ENCODE assay signal across 11 cellular contexts in the genomic region with DNA sequence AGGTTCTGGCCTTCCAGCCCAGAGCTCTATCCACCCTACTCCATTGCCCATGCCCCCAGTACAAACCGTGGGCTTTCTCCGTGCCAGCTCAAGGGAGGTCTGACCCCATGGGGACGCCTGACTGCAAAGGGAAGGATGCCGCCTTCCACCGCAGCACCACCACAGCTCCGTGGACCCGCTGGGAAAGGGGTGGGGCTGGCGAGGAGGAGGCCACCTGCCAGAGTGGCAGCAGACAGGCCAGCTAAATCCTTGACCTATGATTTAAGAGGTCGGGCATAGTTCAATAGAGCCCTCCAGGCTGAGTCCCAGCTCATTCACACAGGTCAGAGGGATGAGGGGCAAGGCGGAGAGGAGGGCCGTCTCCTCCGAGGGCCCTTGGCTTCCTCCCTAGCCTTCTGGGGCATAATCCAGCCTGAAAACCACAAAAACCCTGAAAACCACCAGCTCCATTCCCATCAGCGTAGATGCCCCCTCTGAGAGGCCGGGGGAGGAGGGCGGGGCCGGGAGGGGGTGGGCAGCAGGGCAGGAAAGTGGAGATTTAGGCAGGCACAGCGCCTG. TPM values are rescaled to one million over a fixed set of nuclear protein-coding genes. Genes with fewer than 3 reads are reported as not detected.
DNase-seq lines count a peak whose midpoint lies in the region; ATAC-seq and TF ChIP-seq lines count a peak whose summit lies in the region.
"Had no signal": no experiment of that assay in that cellular context is flagged by ENCODE, and none has a peak within 500 bp of the region (broad histone marks: within the 10 kb centered on the region; RNA-seq: fewer than 3 reads in every experiment).

No MANE protein-coding gene starts in this region.

- DNase-seq in heart left ventricle (peak in 1 of 5 donors; percentile 24), Right ventricle myocardium inferior (ENCODE audit: missing footprints) (no peak), dorsolateral prefrontal cortex (no peak), vagina (ENCODE audit: extremely low spot score in 2 of 2) (no peak), KG1 (lab: John Stamatoyannopoulos, UW) (no peak)
- DNase-seq: DMS 273 treated with DMSO at 0.1 percent for 48 hours, NCI-H1436 treated with DMSO at 0.1 percent for 48 hours had no signal

- WGBS in heart left ventricle, 4 donors: 45 to 71% (median 59%) methylated on average over 14 to 17 of the region's 17 CpGs

- TF ChIP-seq POLR2A in heart left ventricle (IDR thresholded peaks at IDR 0.05): no peak
- TF ChIP-seq POLR2A in vagina (IDR thresholded peaks at IDR 0.05): no peak

- intact Hi-C loops in heart left ventricle (cut with DNase I) (no loop called here), Right ventricle myocardium inferior (cut with DNase I) (no loop called here), dorsolateral prefrontal cortex (cut with DNase I) (no loop called here), vagina (cut with DNase I) (no loop called here)

- H3K27me3 ChIP-seq in heart left ventricle (peaks cover 0 to 40% (median 17%) of the 10 kb centered on the region in 9 donors), dorsolateral prefrontal cortex (peaks cover 0 to 18% (median 0%) of the 10 kb centered on the region in 45 donors), vagina (no peaks in the 10 kb centered on the region)

- TF ChIP-seq CTCF in heart left ventricle (IDR thresholded peaks at IDR 0.05) (no peak), dorsolateral prefrontal cortex (IDR thresholded peaks at IDR 0.05 in 54 of 56, conservative IDR thresholded peaks at IDR 0.05 in 2 of 56; ENCODE audit: low read depth in 1 of 56, partially characterized antibody in 56 of 56) (no peak), nephron (IDR thresholded peaks at IDR 0.05; ENCODE audit: unreplicated experiment in 3 of 3) (no peak), vagina (IDR thresholded peaks at IDR 0.05) (no peak)

- H3K27ac Mint-ChIP-seq in nephron: peak overlapping the region in 2 of 3 experiments; percentile 78 to 88

- H3K27ac ChIP-seq in heart left ventricle (no peak overlapping the region), dorsolateral prefrontal cortex (peak overlapping the region in 23 of 59 donors; percentile 16 to 70 (median 48)), vagina (no peak overlapping the region)

- H3K4me3 ChIP-seq in heart left ventricle: peak overlapping the region; percentile 19 to 56 (median 43)
- peak overlapping the region; percentile 32 to 72 (median 61) for H3K4me3 ChIP-seq in dorsolateral prefrontal cortex
- H3K4me3 ChIP-seq in vagina: peak overlapping the region; percentile 34 to 37

- peaks cover 44% of the 10 kb centered on the region for H3K4me1 Mint-ChIP-seq in nephron

- H3K36me3 Mint-ChIP-seq in nephron (ENCODE audit: low read depth): no peaks in the 10 kb centered on the region

- H3K9me3 ChIP-seq in heart left ventricle (no peaks in the 10 kb centered on the region), vagina (no peaks in the 10 kb centered on the region)

- H3K27me3 Mint-ChIP-seq in nephron (ENCODE audit: low read depth): peaks cover 29% of the 10 kb centered on the region

- H3K4me3 Mint-ChIP-seq in nephron: peak overlapping the region; percentile 53 to 69 (median 53)

- H3K4me1 ChIP-seq in heart left ventricle (peaks cover 0 to 19% (median 9%) of the 10 kb centered on the region in 12 donors), vagina (peaks cover 24% of the 10 kb centered on the region)

- H3K36me3 ChIP-seq in heart left ventricle (no peaks in the 10 kb centered on the region), vagina (no peaks in the 10 kb centered on the region)

- H3K9me3 Mint-ChIP-seq in nephron: no peaks in the 10 kb centered on the region

- peak in 2 of 4 donors; percentile 5 to 7 for ATAC-seq in heart left ventricle
- ATAC-seq in Right ventricle myocardium inferior: no peak
- ATAC-seq in SK-N-SH treated with all-trans-retinoic acid at 6 μM for 48 hours: no peak
- no peak for ATAC-seq in esophagus mucosa

TF ChIP-seq in SK-N-SH treated with all-trans-retinoic acid at 6 μM for 48 hours, 23 proteins besides CTCF, POLR2A, EP300 and RAD21:
- TF ChIP-seq PPARA (CRISPR knock-in tag; IDR thresholded peaks at IDR 0.05; ENCODE audit: borderline replicate concordance) (no peak), ZFP3 (CRISPR knock-in tag; IDR thresholded peaks at IDR 0.05) (no peak), ARNTL (CRISPR knock-in tag; IDR thresholded peaks at IDR 0.05; ENCODE audit: borderline replicate concordance, low read depth) (no peak), GLIS3 (CRISPR knock-in tag; IDR thresholded peaks at IDR 0.05) (no peak), RARB (CRISPR knock-in tag; IDR thresholded peaks at IDR 0.05) (no peak), ZNF70 (CRISPR knock-in tag; IDR thresholded peaks at IDR 0.05) (no peak)
- TF ChIP-seq, protein P1, sequence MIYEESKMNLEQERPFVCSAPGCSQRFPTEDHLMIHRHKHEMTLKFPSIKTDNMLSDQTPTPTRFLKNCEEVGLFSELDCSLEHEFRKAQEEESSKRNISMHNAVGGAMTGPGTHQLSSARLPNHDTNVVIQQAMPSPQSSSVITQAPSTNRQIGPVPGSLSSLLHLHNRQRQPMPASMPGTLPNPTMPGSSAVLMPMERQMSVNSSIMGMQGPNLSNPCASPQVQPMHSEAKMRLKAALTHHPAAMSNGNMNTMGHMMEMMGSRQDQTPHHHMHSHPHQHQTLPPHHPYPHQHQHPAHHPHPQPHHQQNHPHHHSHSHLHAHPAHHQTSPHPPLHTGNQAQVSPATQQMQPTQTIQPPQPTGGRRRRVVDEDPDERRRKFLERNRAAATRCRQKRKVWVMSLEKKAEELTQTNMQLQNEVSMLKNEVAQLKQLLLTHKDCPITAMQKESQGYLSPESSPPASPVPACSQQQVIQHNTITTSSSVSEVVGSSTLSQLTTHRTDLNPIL (CRISPR knock-in tag; IDR thresholded peaks at IDR 0.05; ENCODE audit: low read depth): no peak

RNA-seq across cellular contexts. Expression of a gene that starts 14.9 kb away (rescaled TPM):
- total RNA-seq in heart left ventricle (under 1 TPM; 0.13 to 0.93 (median 0.35) TPM), Right ventricle myocardium inferior (0.22 TPM), dorsolateral prefrontal cortex (1 to 10 TPM in 119 of 120 experiments, under 1 TPM in 1; 0.93 to 4.3 (median 2.1) TPM), vagina (not detected), esophagus mucosa (0.16 TPM)
- under 1 TPM; 0.17 to 0.23 TPM for polyA plus RNA-seq in heart left ventricle

RNA-seq across cellular contexts. Expression of a gene that starts 24.5 kb away (rescaled TPM):
- total RNA-seq in heart left ventricle (not detected), Right ventricle myocardium inferior (not detected), dorsolateral prefrontal cortex (1 to 10 TPM in 2 of 120 experiments, under 1 TPM in 30, not detected in 88; 0.17 to 1.7 (median 0.37) TPM), vagina (not detected), esophagus mucosa (not detected)
- polyA plus RNA-seq in heart left ventricle: not detected
- total RNA-seq: subcutaneous adipose tissue had no signal

RNA-seq across cellular contexts. Expression of a gene that starts 43.9 kb away (rescaled TPM):
- 100 to 1,000 TPM in 1 of 9 donors, 10 to 100 TPM in 8; 23.5 to 116 (median 33.4) TPM for total RNA-seq in heart left ventricle
- 10 to 100 TPM; 20.5 to 35.1 TPM for polyA plus RNA-seq in heart left ventricle
- 49.6 TPM for total RNA-seq in Right ventricle myocardium inferior
- 10 to 100 TPM in 111 of 120 experiments, 1 to 10 TPM in 9; 5.8 to 41.3 (median 17.1) TPM for total RNA-seq in dorsolateral prefrontal cortex
- total RNA-seq in vagina: 115 TPM
- 4.9 TPM for total RNA-seq in esophagus mucosa
